8 cellular contexts compared by ENCODE assay signal in the genomic region with DNA sequence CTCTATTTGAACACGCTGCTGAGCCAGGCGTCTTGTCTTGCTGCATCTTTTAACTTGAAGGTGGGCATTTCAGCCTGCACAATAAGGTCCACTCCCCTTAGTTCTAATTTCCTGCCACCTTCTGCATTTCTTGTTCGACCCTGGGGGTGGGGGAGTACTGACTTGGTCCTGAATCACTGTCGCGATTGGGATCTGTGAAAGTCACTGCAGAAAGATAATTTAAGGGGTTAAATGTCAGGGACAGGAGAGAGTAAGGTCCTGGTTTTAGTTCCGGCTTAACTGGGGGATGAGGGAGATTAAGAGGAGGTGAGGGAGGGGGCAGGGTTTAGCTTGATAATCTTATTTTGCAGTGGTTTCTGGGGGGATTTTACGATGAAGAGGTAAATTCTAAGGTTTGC.
A peak's percentile ranks its signal among the peaks of the same experiment; 100 is the strongest.
DNase-seq lines count a peak whose midpoint lies in the region; ATAC-seq and TF ChIP-seq lines count a peak whose summit lies in the region.

No MANE protein-coding gene starts in this region.

- peak overlapping the region; percentile 84; the same call in 1 of the 2 replicates for H3K9ac ChIP-seq in iPS-20b (ENCODE audit: low read depth, low read length)

- peak overlapping the region; percentile 79 for H3K27ac Mint-ChIP-seq in activated T-helper 17 cell treated with anti-CD3 and anti-CD28 coated beads, Interleukin-2, amount 50 U/mL, for 72 hours
- peak overlapping the region; percentile 75 for H3K27ac Mint-ChIP-seq in stimulated activated memory B cell treated with anti-CD40 and anti-IgM and Interleukin-4, amounts not matched to agents 10 μg/mL and 1 μg/mL and 100 μg/mL, for 72 hours

- no peaks in the 10 kb centered on the region for H3K36me3 Mint-ChIP-seq in activated T-helper 17 cell treated with anti-CD3 and anti-CD28 coated beads, Interleukin-2, amount 50 U/mL, for 72 hours (ENCODE audit: low read depth)
- no peaks in the 10 kb centered on the region for H3K36me3 Mint-ChIP-seq in stimulated activated memory B cell treated with anti-CD40 and anti-IgM and Interleukin-4, amounts not matched to agents 10 μg/mL and 1 μg/mL and 100 μg/mL, for 72 hours

- peak overlapping the region; percentile 75 for H3K27ac ChIP-seq in iPS-20b (ENCODE audit: low read length)

- no peak for ATAC-seq in activated T-helper 17 cell treated with anti-CD3 and anti-CD28 coated beads, Interleukin-2, amount 50 U/mL, for 72 hours (replicated peaks)
- ATAC-seq in stimulated activated memory B cell treated with anti-CD40 and anti-IgM and Interleukin-4, amounts not matched to agents 10 μg/mL and 1 μg/mL and 100 μg/mL, for 72 hours, result no peak
- no peak for ATAC-seq in HG02763 (IDR thresholded peaks at IDR 0.05; ENCODE audit: unreplicated experiment)

- H3K36me3 ChIP-seq in iPS-20b (ENCODE audit: insufficient read depth, low read depth, low read length), result no peaks in the 10 kb centered on the region

- H3K4me3 ChIP-seq in HFF-Myc (replicated peaks; ENCODE audit: low read depth, low read length) (peak overlapping the region; percentile 29), iPS-20b (ENCODE audit: low read length) (peak overlapping the region; percentile 78)

- no peaks in the 10 kb centered on the region for H3K9me3 Mint-ChIP-seq in activated T-helper 17 cell treated with anti-CD3 and anti-CD28 coated beads, Interleukin-2, amount 50 U/mL, for 72 hours
- no peaks in the 10 kb centered on the region for H3K9me3 Mint-ChIP-seq in stimulated activated memory B cell treated with anti-CD40 and anti-IgM and Interleukin-4, amounts not matched to agents 10 μg/mL and 1 μg/mL and 100 μg/mL, for 72 hours

- no peaks in the 10 kb centered on the region for H3K27me3 ChIP-seq in iPS-20b (ENCODE audit: insufficient read depth, low read length)

- peak overlapping the region; percentile 76 for H3K4me3 Mint-ChIP-seq in activated T-helper 17 cell treated with anti-CD3 and anti-CD28 coated beads, Interleukin-2, amount 50 U/mL, for 72 hours
- H3K4me3 Mint-ChIP-seq in stimulated activated memory B cell treated with anti-CD40 and anti-IgM and Interleukin-4, amounts not matched to agents 10 μg/mL and 1 μg/mL and 100 μg/mL, for 72 hours, result peak overlapping the region; percentile 71

- H3K4me1 Mint-ChIP-seq in activated T-helper 17 cell treated with anti-CD3 and anti-CD28 coated beads, Interleukin-2, amount 50 U/mL, for 72 hours, result peaks cover 18% of the 10 kb centered on the region
- H3K4me1 Mint-ChIP-seq in stimulated activated memory B cell treated with anti-CD40 and anti-IgM and Interleukin-4, amounts not matched to agents 10 μg/mL and 1 μg/mL and 100 μg/mL, for 72 hours, result peaks cover 41% of the 10 kb centered on the region

- H3K4me1 ChIP-seq in iPS-20b (ENCODE audit: insufficient read depth, low read length), result peaks cover 27% of the 10 kb centered on the region; the same call in 1 of the 2 replicates

- DNase-seq in HFF-Myc (ENCODE audit: extremely low read depth, low read depth), result no peak
- no peak for DNase-seq in DMS 273 treated with DMSO at 0.1 percent for 48 hours (lab: John Stamatoyannopoulos, UW)
- no peak for DNase-seq in NCI-H524 treated with DMSO at 0.1 percent for 48 hours (lab: John Stamatoyannopoulos, UW)
- no peak for DNase-seq in NOMO-1 treated with DMSO at 0.1 percent for 48 hours (lab: John Stamatoyannopoulos, UW; ENCODE audit: unreplicated experiment)

- TF ChIP-seq CTCF in HFF-Myc (IDR thresholded peaks at IDR 0.05; ENCODE audit: low read depth, low read length, missing control alignments), result no peak

- H3K9me3 ChIP-seq in iPS-20b (ENCODE audit: insufficient read depth, low read depth, low read length), result no peaks in the 10 kb centered on the region

- H3K27me3 Mint-ChIP-seq in activated T-helper 17 cell treated with anti-CD3 and anti-CD28 coated beads, Interleukin-2, amount 50 U/mL, for 72 hours, result no peaks in the 10 kb centered on the region
- peaks cover 23% of the 10 kb centered on the region for H3K27me3 Mint-ChIP-seq in stimulated activated memory B cell treated with anti-CD40 and anti-IgM and Interleukin-4, amounts not matched to agents 10 μg/mL and 1 μg/mL and 100 μg/mL, for 72 hours
